ENCODE assay signal across 1 cellular context in genomic region chr9:99820330-99821186, GRCh38.
TF ChIP-seq lines count a peak whose summit lies in the region.

No MANE protein-coding gene starts in this region.

TF ChIP-seq in K562, 482 proteins besides CTCF, POLR2A, EP300 and RAD21 (continued from another document and continues in another):
- TF ChIP-seq ZBTB40 (IDR thresholded peaks at IDR 0.05) (peak; percentile 56), ZBTB40 (CRISPR knock-in tag; IDR thresholded peaks at IDR 0.05) (no peak), TAF1 (IDR thresholded peaks at IDR 0.05; ENCODE audit: control insufficient read depth, extremely low read depth, insufficient read depth, low read length, severe bottlenecking) (no peak), ZNF324 (CRISPR knock-in tag; IDR thresholded peaks at IDR 0.05) (no peak), ZNF140 (CRISPR knock-in tag; IDR thresholded peaks at IDR 0.05) (no peak), ZBTB2 (IDR thresholded peaks at IDR 0.05) (peak; percentile 11; the same call in 1 of the 2 replicates), HCFC1 (IDR thresholded peaks at IDR 0.05; ENCODE audit: low read depth, low read length) (no peak), E2F6 (IDR thresholded peaks at IDR 0.05; ENCODE audit: borderline replicate concordance in 1 of 2, extremely low read depth in 1 of 2, insufficient read depth in 1 of 2, insufficient read length in 1 of 2, low read depth in 1 of 2, low read length in 1 of 2, poor library complexity in 1 of 2, severe bottlenecking in 1 of 2) (peak in 1 of 2 experiments; percentile 11), MGA (IDR thresholded peaks at IDR 0.05) (0 out of 2 replicates have a peak, but pooled peaks have one; percentile 42), ETV1 (tag; conservative IDR thresholded peaks at IDR 0.05; ENCODE audit: low read depth) (0 out of 2 replicates have a peak, but pooled peaks have one; percentile 18), LEF1 (IDR thresholded peaks at IDR 0.05) (no peak), HDAC2 (IDR thresholded peaks at IDR 0.05) (peak; percentile 17; the same call in 1 of the 2 replicates), THRB (CRISPR knock-in tag; conservative IDR thresholded peaks at IDR 0.05) (no peak), ZZZ3 (IDR thresholded peaks at IDR 0.05) (no peak), LCOR (CRISPR knock-in tag; IDR thresholded peaks at IDR 0.05) (peak; percentile 70; the same call in 1 of the 2 replicates), MYNN (IDR thresholded peaks at IDR 0.05) (0 out of 2 replicates have a peak, but pooled peaks have one; percentile 0), MYNN (CRISPR knock-in tag; IDR thresholded peaks at IDR 0.05) (no peak), MAZ (CRISPR knock-in tag; conservative IDR thresholded peaks at IDR 0.05 in 1 of 2, IDR thresholded peaks at IDR 0.05 in 1 of 2) (no peak), ZNF384 (IDR thresholded peaks at IDR 0.05; ENCODE audit: low read depth, low read length) (no peak), ZC3H4 (CRISPR knock-in tag; IDR thresholded peaks at IDR 0.05; ENCODE audit: borderline replicate concordance) (no peak), TGIF2 (CRISPR knock-in tag; IDR thresholded peaks at IDR 0.05) (no peak; the same call in 1 of the 2 replicates), EGR1 (conservative IDR thresholded peaks at IDR 0.05) (peak; percentile 39), DACH1 (IDR thresholded peaks at IDR 0.05; ENCODE audit: partially characterized antibody) (peak; percentile 73), PTRF (tag; IDR thresholded peaks at IDR 0.05) (no peak), SREBF2 (CRISPR knock-in tag; IDR thresholded peaks at IDR 0.05) (no peak), NBN (IDR thresholded peaks at IDR 0.05; ENCODE audit: low read depth) (0 out of 2 replicates have a peak, but pooled peaks have one; percentile 35), NR1H2 (CRISPR knock-in tag; IDR thresholded peaks at IDR 0.05) (no peak), TFAP4 (CRISPR knock-in tag; IDR thresholded peaks at IDR 0.05; ENCODE audit: borderline replicate concordance) (peak; percentile 74; the same call in 1 of the 2 replicates), CEBPB (tag; IDR thresholded peaks at IDR 0.05) (peak; percentile 46)
